14 cellular contexts compared by ENCODE assay signal in genomic region chr6:14924126-14925024, GRCh38.
A peak's percentile ranks its signal among the peaks of the same experiment; 100 is the strongest.
DNase-seq lines count a peak whose midpoint lies in the region; TF ChIP-seq lines count a peak whose summit lies in the region.
"Had no signal": no experiment of that assay in that cellular context is flagged by ENCODE, and none has a peak within 500 bp of the region (broad histone marks: within the 10 kb centered on the region; RNA-seq: fewer than 3 reads in every experiment).

No MANE protein-coding gene starts in this region.

- no peak overlapping the region for H3K4me3 ChIP-seq in esophagus squamous epithelium
- H3K4me3 ChIP-seq: pancreas had no signal

- peak overlapping the region in 1 of 4 donors; percentile 42 for H3K27ac ChIP-seq in esophagus squamous epithelium
- H3K27ac ChIP-seq: foreskin keratinocyte, pancreas had no signal

- CTCF ChIA-PET in Calu3 (lab: Charles Lee) = no interaction called here

- intact Hi-C loops in Calu3 (cut with micrococcal nuclease; ENCODE audit: unreplicated experiment) = no loop called here
- intact Hi-C loops in esophagus squamous epithelium (cut with DNase I) = no loop called here

- H3K4me1 ChIP-seq in esophagus squamous epithelium = peaks cover 6 to 38% (median 13%) of the 10 kb centered on the region in 3 donors
- H3K4me1 ChIP-seq: foreskin keratinocyte, pancreas had no signal

- H3K36me3 Mint-ChIP-seq in glutamatergic neuron (ENCODE audit: unreplicated experiment) = no peaks in the 10 kb centered on the region
- H3K36me3 Mint-ChIP-seq in type B pancreatic cell = no peaks in the 10 kb centered on the region
- no peaks in the 10 kb centered on the region for H3K36me3 Mint-ChIP-seq in Calu3 (ENCODE audit: insufficient read depth, unreplicated experiment)

- no peaks in the 10 kb centered on the region for H3K9me3 Mint-ChIP-seq in glutamatergic neuron (ENCODE audit: unreplicated experiment)
- no peaks in the 10 kb centered on the region for H3K9me3 Mint-ChIP-seq in type B pancreatic cell
- no peaks in the 10 kb centered on the region for H3K9me3 Mint-ChIP-seq in Calu3 (ENCODE audit: low read depth, unreplicated experiment)
- H3K9me3 Mint-ChIP-seq: activated CD4-positive, alpha-beta memory T cell treated with anti-CD3 and anti-CD28 coated beads, Interleukin-2, amount 10 ng/mL, durations not matched to agents 7 days and 5 days had no signal

- H3K27me3 Mint-ChIP-seq in glutamatergic neuron (ENCODE audit: unreplicated experiment) = peaks cover 2% of the 10 kb centered on the region
- peaks cover 8% of the 10 kb centered on the region for H3K27me3 Mint-ChIP-seq in type B pancreatic cell
- H3K27me3 Mint-ChIP-seq in Calu3 (ENCODE audit: unreplicated experiment) = peaks cover 13% of the 10 kb centered on the region
- H3K27me3 Mint-ChIP-seq: activated CD4-positive, alpha-beta memory T cell treated with anti-CD3 and anti-CD28 coated beads, Interleukin-2, amount 10 ng/mL, durations not matched to agents 7 days and 5 days had no signal

- H3K9me3 ChIP-seq in esophagus squamous epithelium = no peaks in the 10 kb centered on the region
- H3K9me3 ChIP-seq: pancreas had no signal

- peak overlapping the region; percentile 52 for H3K4me3 Mint-ChIP-seq in glutamatergic neuron (ENCODE audit: unreplicated experiment)
- peak overlapping the region; percentile 16 for H3K4me3 Mint-ChIP-seq in type B pancreatic cell
- no peak overlapping the region for H3K4me3 Mint-ChIP-seq in Calu3 (ENCODE audit: low read depth, unreplicated experiment)
- H3K4me3 Mint-ChIP-seq: activated CD4-positive, alpha-beta memory T cell treated with anti-CD3 and anti-CD28 coated beads, Interleukin-2, amount 10 ng/mL, durations not matched to agents 7 days and 5 days had no signal

- no peaks in the 10 kb centered on the region for H3K36me3 ChIP-seq in esophagus squamous epithelium
- H3K36me3 ChIP-seq: pancreas had no signal

- H3K4me1 Mint-ChIP-seq in glutamatergic neuron (ENCODE audit: low read depth, unreplicated experiment) = peaks cover 35% of the 10 kb centered on the region
- peaks cover 56% of the 10 kb centered on the region for H3K4me1 Mint-ChIP-seq in type B pancreatic cell (ENCODE audit: unreplicated experiment)
- H3K4me1 Mint-ChIP-seq in Calu3 (ENCODE audit: low read depth, unreplicated experiment) = no peaks in the 10 kb centered on the region
- H3K4me1 Mint-ChIP-seq: activated CD4-positive, alpha-beta memory T cell treated with anti-CD3 and anti-CD28 coated beads, Interleukin-2, amount 10 ng/mL, durations not matched to agents 7 days and 5 days had no signal

- peak overlapping the region; percentile 69 for H3K27ac Mint-ChIP-seq in glutamatergic neuron (ENCODE audit: unreplicated experiment)
- peak overlapping the region; percentile 14 for H3K27ac Mint-ChIP-seq in type B pancreatic cell
- no peak overlapping the region for H3K27ac Mint-ChIP-seq in Calu3 (ENCODE audit: unreplicated experiment)
- H3K27ac Mint-ChIP-seq: activated CD4-positive, alpha-beta memory T cell treated with anti-CD3 and anti-CD28 coated beads, Interleukin-2, amount 10 ng/mL, durations not matched to agents 7 days and 5 days had no signal

- no peaks in the 10 kb centered on the region for H3K27me3 ChIP-seq in esophagus squamous epithelium
- H3K27me3 ChIP-seq: foreskin keratinocyte, pancreas had no signal

- no TSS peak for BruUV-seq in Calu3 (replicated peaks; lab: Mats Ljungman, UMichigan)

- TF ChIP-seq POLR2A in esophagus squamous epithelium (IDR thresholded peaks at IDR 0.05) = no peak

- peak; percentile 42 for DNase-seq in SIG-M5 treated with dmso at 0.1 percent for 504 hours (lab: John Stamatoyannopoulos, UW; ENCODE audit: unreplicated experiment)
- DNase-seq in SIG-M5 (lab: John Stamatoyannopoulos, UW) = no peak
- DNase-seq in NCI-H526 treated with DMSO at 0.1 percent for 48 hours (lab: John Stamatoyannopoulos, UW) = peak; percentile 80
- peak; percentile 58 for DNase-seq in glutamatergic neuron
- DNase-seq in type B pancreatic cell (ENCODE audit: extremely low spot score, unreplicated experiment) = no peak
- no peak for DNase-seq in Calu3
- no peak for DNase-seq in esophagus squamous epithelium (lab: John Stamatoyannopoulos, UW)
- no peak for DNase-seq in OCI-M1 (lab: John Stamatoyannopoulos, UW)
- DNase-seq: activated CD4-positive, alpha-beta memory T cell treated with anti-CD3 and anti-CD28 coated beads, Interleukin-2, amount 10 ng/mL, durations not matched to agents 7 days and 5 days; activated naive CD4-positive, alpha-beta T cell treated with anti-CD3 and anti-CD28 coated beads, Interleukin-2, amount 50 U/mL, for 16 hours; foreskin keratinocyte; GF-D8; T-helper 1 cell had no signal

- WGBS in esophagus squamous epithelium, 2 donors = 76 to 82% methylated on average over 6 to 12 of the region's 14 CpGs

- TF ChIP-seq CTCF in glutamatergic neuron (IDR thresholded peaks at IDR 0.05; ENCODE audit: partially characterized antibody, unreplicated experiment) = no peak
- TF ChIP-seq CTCF in type B pancreatic cell (conservative IDR thresholded peaks at IDR 0.05) = no peak
- no peak for TF ChIP-seq CTCF in Calu3 (IDR thresholded peaks at IDR 0.05; ENCODE audit: unreplicated experiment)
- TF ChIP-seq CTCF in esophagus squamous epithelium (IDR thresholded peaks at IDR 0.05) = no peak

Comparison
In these comparisons a context has a peak if more than half of its experiments do, and no peak if none do; other contexts are left out.
1. DNase-seq: peak in SIG-M5 treated with dmso at 0.1 percent for 504 hours (single experiment), NCI-H526 treated with DMSO at 0.1 percent for 48 hours (single experiment) and glutamatergic neuron (single experiment); none in SIG-M5 (single experiment), type B pancreatic cell (single experiment), Calu3 (single experiment), esophagus squamous epithelium (single experiment) and OCI-M1 (single experiment).